Comparison of ENCODE assay signal across 8 cellular contexts in genomic region chr19:48330012-48330681, GRCh38. TPM values are rescaled to one million over a fixed set of nuclear protein-coding genes. Genes with fewer than 3 reads are reported as not detected.
A peak's percentile ranks its signal among the peaks of the same experiment; 100 is the strongest.
DNase-seq lines count a peak whose midpoint lies in the region; ATAC-seq lines count a peak whose summit lies in the region.

No MANE protein-coding gene starts in this region.

- H3K27me3 Mint-ChIP-seq in dendritic cell treated with granulocyte-macrophage colony-stimulating factor and Interleukin-4, amounts not matched to agents 40 ng/mL and 50 ng/mL, for 4 days = peaks cover 2% of the 10 kb centered on the region
- H3K27me3 Mint-ChIP-seq in memory B cell = no peaks in the 10 kb centered on the region

- ATAC-seq in HG02588 (IDR thresholded peaks at IDR 0.05; ENCODE audit: unreplicated experiment) (peak; percentile 33), memory B cell (ENCODE audit: low read depth) (peak; percentile 34)

- DNase-seq in COR-L47 (lab: John Stamatoyannopoulos, UW) (peak; percentile 93), NCI-H2196 (lab: John Stamatoyannopoulos, UW; ENCODE audit: unreplicated experiment) (peak; percentile 95), memory B cell (ENCODE audit: low spot score in 2 of 2) (peak; percentile 63 to 82), posterior vena cava (ENCODE audit: low spot score) (no peak)
- DNase-seq in activated CD4-positive, alpha-beta T cell treated with anti-CD3 and anti-CD28 coated beads, Interleukin-2, amount 50 U/mL, for 24 hours (ENCODE audit: low read depth in 1 of 2, low spot score in 1 of 2) = peak; percentile 58 to 76
- peak; percentile 66 for DNase-seq in stimulated activated CD8-positive, alpha-beta memory T cell treated with anti-CD3 and anti-CD28 coated beads, Interleukin-15, amount 100 ng/mL, for 1 hour (ENCODE audit: low read depth)

- intact Hi-C loops in dendritic cell treated with granulocyte-macrophage colony-stimulating factor and Interleukin-4, amounts not matched to agents 40 ng/mL and 50 ng/mL, for 4 days (cut with micrococcal nuclease) = no loop called here
- intact Hi-C loops in posterior vena cava (cut with DNase I) = loop anchor here in 1 of 2 donors (5.0 kb wide), 1 partner anchor 1088 kb away; no protein-coding TSS in a partner anchor

- H3K9me3 Mint-ChIP-seq in dendritic cell treated with granulocyte-macrophage colony-stimulating factor and Interleukin-4, amounts not matched to agents 40 ng/mL and 50 ng/mL, for 4 days = no peaks in the 10 kb centered on the region
- no peaks in the 10 kb centered on the region for H3K9me3 Mint-ChIP-seq in memory B cell

- peaks cover 71% of the 10 kb centered on the region for H3K36me3 Mint-ChIP-seq in dendritic cell treated with granulocyte-macrophage colony-stimulating factor and Interleukin-4, amounts not matched to agents 40 ng/mL and 50 ng/mL, for 4 days (ENCODE audit: low read depth)
- H3K36me3 Mint-ChIP-seq in memory B cell = peaks cover 31% of the 10 kb centered on the region

- H3K27ac Mint-ChIP-seq in dendritic cell treated with granulocyte-macrophage colony-stimulating factor and Interleukin-4, amounts not matched to agents 40 ng/mL and 50 ng/mL, for 4 days = peak overlapping the region; percentile 93
- H3K27ac Mint-ChIP-seq in memory B cell = peak overlapping the region; percentile 92

- peak overlapping the region; percentile 68 for H3K4me3 Mint-ChIP-seq in dendritic cell treated with granulocyte-macrophage colony-stimulating factor and Interleukin-4, amounts not matched to agents 40 ng/mL and 50 ng/mL, for 4 days
- H3K4me3 Mint-ChIP-seq in memory B cell = peak overlapping the region; percentile 79

- peaks cover 78% of the 10 kb centered on the region for H3K4me1 Mint-ChIP-seq in dendritic cell treated with granulocyte-macrophage colony-stimulating factor and Interleukin-4, amounts not matched to agents 40 ng/mL and 50 ng/mL, for 4 days (ENCODE audit: low read depth)
- peaks cover 47% of the 10 kb centered on the region for H3K4me1 Mint-ChIP-seq in memory B cell

RNA-seq across cellular contexts. Expression of gene EMP3, which starts 4.8 kb away (rescaled TPM):
- total RNA-seq in posterior vena cava = 100 to 1,000 TPM; 120 to 297 TPM

RNA-seq across cellular contexts. Expression of gene TMEM143, which starts 33.6 kb away (rescaled TPM):
- total RNA-seq in posterior vena cava = 1 to 10 TPM; 5.0 to 6.3 TPM

RNA-seq across cellular contexts. Expression of gene SYNGR4, which starts 34.0 kb away (rescaled TPM):
- total RNA-seq in posterior vena cava = not detected
